In the genomic region with DNA sequence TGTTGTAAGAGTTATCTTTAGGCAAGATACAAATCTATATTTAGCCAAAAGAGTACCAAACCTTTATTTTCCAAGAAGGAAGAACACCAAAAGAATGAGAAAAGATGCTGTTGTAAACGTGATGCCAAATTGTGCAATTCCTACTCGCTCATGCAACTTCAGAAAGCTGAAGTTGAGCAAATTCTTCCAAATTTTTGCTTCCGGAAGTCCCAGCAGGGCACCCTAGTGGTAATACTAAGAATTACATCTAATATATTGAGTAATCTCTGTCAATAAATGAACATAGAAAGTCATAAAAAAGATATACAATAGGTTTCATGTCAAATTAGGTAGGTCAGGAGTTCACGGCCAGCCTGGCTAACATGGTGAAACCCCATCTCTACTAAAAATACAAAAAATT, we compare ENCODE assay signal across 14 cellular contexts. TPM values are rescaled to one million over a fixed set of nuclear protein-coding genes. Genes with fewer than 3 reads are reported as not detected.
A peak's percentile ranks its signal among the peaks of the same experiment; 100 is the strongest.
DNase-seq lines count a peak whose midpoint lies in the region; ATAC-seq and TF ChIP-seq lines count a peak whose summit lies in the region.
"Had no signal": no experiment of that assay in that cellular context is flagged by ENCODE, and none has a peak within 500 bp of the region (broad histone marks: within the 10 kb centered on the region; RNA-seq: fewer than 3 reads in every experiment).

No MANE protein-coding gene starts in this region.

- no peaks in the 10 kb centered on the region for H3K79me2 ChIP-seq in HCT116 (ENCODE audit: insufficient read depth, low read length)

- no peaks in the 10 kb centered on the region for H3K27me3 ChIP-seq in HCT116 (ENCODE audit: insufficient read depth, low read length)
- H3K27me3 ChIP-seq: BLaER1 treated with 17β-estradiol and CSF1 and Interleukin-3, amounts not matched to agents 10 nM and 100 nM had no signal

- POLR2A ChIA-PET in HCT116 (lab: Charles Lee), result no interaction called here
- POLR2A ChIA-PET in activated CD4-positive, alpha-beta T cell treated with anti-CD3 and anti-CD28 coated beads, Interleukin-2, amount 10 ng/mL, durations not matched to agents 7 days and 5 days (lab: Charles Lee), result no interaction called here

- H3K9ac ChIP-seq in HCT116 (ENCODE audit: low read length), result no peak overlapping the region
- H3K9ac ChIP-seq: BLaER1 treated with 17β-estradiol and CSF1 and Interleukin-3, amounts not matched to agents 10 nM and 100 nM had no signal

- no peaks in the 10 kb centered on the region for H3K4me1 ChIP-seq in HCT116 (ENCODE audit: control insufficient read depth in 1 of 2, insufficient read depth in 2 of 2, low read length in 2 of 2)
- H3K4me1 ChIP-seq: BLaER1 treated with 17β-estradiol and CSF1 and Interleukin-3, amounts not matched to agents 10 nM and 100 nM had no signal

- no peaks in the 10 kb centered on the region for H3K27me3 Mint-ChIP-seq in activated CD4-positive, alpha-beta T cell treated with anti-CD3 and anti-CD28 coated beads, Interleukin-2, amount 10 ng/mL, durations not matched to agents 7 days and 5 days
- H3K27me3 Mint-ChIP-seq: activated naive CD4-positive, alpha-beta T cell treated with anti-CD3 and anti-CD28 coated beads, Interleukin-2, amount 10 ng/mL, durations not matched to agents 7 days and 5 days had no signal

- no peak for TF ChIP-seq RAD21 in HCT116 (IDR thresholded peaks at IDR 0.05; ENCODE audit: low read depth)

- H3K4me3 Mint-ChIP-seq in activated CD4-positive, alpha-beta T cell treated with anti-CD3 and anti-CD28 coated beads, Interleukin-2, amount 10 ng/mL, durations not matched to agents 7 days and 5 days, result no peak overlapping the region
- H3K4me3 Mint-ChIP-seq: activated naive CD4-positive, alpha-beta T cell treated with anti-CD3 and anti-CD28 coated beads, Interleukin-2, amount 10 ng/mL, durations not matched to agents 7 days and 5 days had no signal

- no peaks in the 10 kb centered on the region for H3K9me3 ChIP-seq in HCT116 (ENCODE audit: control insufficient read depth in 1 of 2, insufficient read depth in 1 of 2, low read depth in 1 of 2, low read length in 2 of 2)

- DNase-seq in AG08396 (ENCODE audit: low spot score) (peak; percentile 11), HCT116 (ENCODE audit: low read depth, low spot score) (no peak), SKM-1 (lab: John Stamatoyannopoulos, UW; ENCODE audit: unreplicated experiment) (peak; percentile 15), fibroblast of pulmonary artery (ENCODE audit: low read depth) (peak; percentile 4), GM19240 (ENCODE audit: insufficient read length, low spot score) (no peak), GM20000 (ENCODE audit: low spot score) (no peak)
- no peak for DNase-seq in activated CD4-positive, alpha-beta T cell treated with anti-CD3 and anti-CD28 coated beads, Interleukin-2, amount 10 ng/mL, durations not matched to agents 7 days and 5 days
- DNase-seq: activated CD4-positive, alpha-beta T cell treated with anti-CD3 and anti-CD28 coated beads, Interleukin-2, amount 50 U/mL, for 1 hour; activated naive CD4-positive, alpha-beta T cell treated with anti-CD3 and anti-CD28 coated beads, Interleukin-2, amount 10 ng/mL, durations not matched to agents 7 days and 5 days; dorsolateral prefrontal cortex; NCI-H2081; Right ventricle myocardium superior had no signal

- H3K4me2 ChIP-seq in HCT116 (ENCODE audit: low read length), result no peak overlapping the region
- H3K4me2 ChIP-seq: BLaER1 treated with 17β-estradiol and CSF1 and Interleukin-3, amounts not matched to agents 10 nM and 100 nM had no signal

- H3K4me3 ChIP-seq in HCT116 (replicated peaks in 1 of 2; ENCODE audit: low read depth in 1 of 2, low read length in 2 of 2), result no peak overlapping the region
- no peak overlapping the region for H3K4me3 ChIP-seq in fibroblast of pulmonary artery (replicated peaks; ENCODE audit: low read depth, low read length)
- H3K4me3 ChIP-seq: BLaER1 treated with 17β-estradiol and CSF1 and Interleukin-3, amounts not matched to agents 10 nM and 100 nM; dorsolateral prefrontal cortex had no signal

- no peak overlapping the region for H3K27ac ChIP-seq in HCT116 (ENCODE audit: low read depth, low read length)
- H3K27ac ChIP-seq: BLaER1 treated with 17β-estradiol and CSF1 and Interleukin-3, amounts not matched to agents 10 nM and 100 nM; dorsolateral prefrontal cortex had no signal

- ATAC-seq in HCT116 (no peak), HG03457 (IDR thresholded peaks at IDR 0.05; ENCODE audit: unreplicated experiment) (no peak)

- H3K9me3 Mint-ChIP-seq in activated CD4-positive, alpha-beta T cell treated with anti-CD3 and anti-CD28 coated beads, Interleukin-2, amount 10 ng/mL, durations not matched to agents 7 days and 5 days, result peaks cover 5% of the 10 kb centered on the region

- H4K20me1 ChIP-seq in HCT116 (ENCODE audit: insufficient read depth), result no peaks in the 10 kb centered on the region
- H4K20me1 ChIP-seq: BLaER1 treated with 17β-estradiol and CSF1 and Interleukin-3, amounts not matched to agents 10 nM and 100 nM had no signal

- H3K4me1 Mint-ChIP-seq in activated CD4-positive, alpha-beta T cell treated with anti-CD3 and anti-CD28 coated beads, Interleukin-2, amount 10 ng/mL, durations not matched to agents 7 days and 5 days, result no peaks in the 10 kb centered on the region
- H3K4me1 Mint-ChIP-seq: activated naive CD4-positive, alpha-beta T cell treated with anti-CD3 and anti-CD28 coated beads, Interleukin-2, amount 10 ng/mL, durations not matched to agents 7 days and 5 days had no signal

- H3K36me3 Mint-ChIP-seq in activated CD4-positive, alpha-beta T cell treated with anti-CD3 and anti-CD28 coated beads, Interleukin-2, amount 10 ng/mL, durations not matched to agents 7 days and 5 days (ENCODE audit: low read depth), result no peaks in the 10 kb centered on the region
- H3K36me3 Mint-ChIP-seq: activated naive CD4-positive, alpha-beta T cell treated with anti-CD3 and anti-CD28 coated beads, Interleukin-2, amount 10 ng/mL, durations not matched to agents 7 days and 5 days had no signal

- no peak overlapping the region for H3K27ac Mint-ChIP-seq in activated CD4-positive, alpha-beta T cell treated with anti-CD3 and anti-CD28 coated beads, Interleukin-2, amount 10 ng/mL, durations not matched to agents 7 days and 5 days
- H3K27ac Mint-ChIP-seq: activated naive CD4-positive, alpha-beta T cell treated with anti-CD3 and anti-CD28 coated beads, Interleukin-2, amount 10 ng/mL, durations not matched to agents 7 days and 5 days had no signal

- no peak for TF ChIP-seq POLR2A in HCT116 (IDR thresholded peaks at IDR 0.05; ENCODE audit: borderline replicate concordance, extremely low read depth, insufficient read depth, insufficient read length)

- intact Hi-C loops in HCT116 (cut with micrococcal nuclease), result no loop called here

- TF ChIP-seq CTCF in HCT116 (IDR thresholded peaks at IDR 0.05 in 2 of 3, conservative IDR thresholded peaks at IDR 0.05 in 1 of 3; ENCODE audit: borderline replicate concordance in 1 of 3, insufficient read depth in 1 of 3, low read depth in 2 of 3, low read length in 2 of 3), result peak in 2 of 3 experiments; percentile 48 to 73; a peak in 4 of 6 replicates
- TF ChIP-seq CTCF in fibroblast of pulmonary artery (IDR thresholded peaks at IDR 0.05; ENCODE audit: low read length, missing control alignments), result peak; percentile 36
- no peak for TF ChIP-seq CTCF in GM20000 (IDR thresholded peaks at IDR 0.05; ENCODE audit: extremely low read depth, missing control alignments)

- CTCF ChIA-PET in HCT116 (lab: Charles Lee), result interaction anchor here (0.6 to 1.6 kb wide), 3 partner anchors 9 to 24 kb away, joined by 3 to 4 read pairs (median 3); no protein-coding TSS in a partner anchor
- CTCF ChIA-PET in activated CD4-positive, alpha-beta T cell treated with anti-CD3 and anti-CD28 coated beads, Interleukin-2, amount 10 ng/mL, durations not matched to agents 7 days and 5 days (lab: Charles Lee), result no interaction called here

- RAD21 ChIA-PET in HCT116 (lab: Charles Lee; ENCODE audit: low non-redundant PET in 1 of 2, low total read pairs in 2 of 2, uncharacterized antibody in 2 of 2, unreplicated experiment in 2 of 2), result no interaction called here

- H3K9me2 ChIP-seq in HCT116 (ENCODE audit: insufficient read depth), result no peaks in the 10 kb centered on the region

- H3K36me3 ChIP-seq in HCT116 (ENCODE audit: control insufficient read depth in 1 of 2, insufficient read depth in 2 of 2, low read length in 2 of 2), result no peaks in the 10 kb centered on the region
- H3K36me3 ChIP-seq: BLaER1 treated with 17β-estradiol and CSF1 and Interleukin-3, amounts not matched to agents 10 nM and 100 nM had no signal

- H2AFZ ChIP-seq in HCT116 (ENCODE audit: low read depth, low read length, poor library complexity, severe bottlenecking), result no peak overlapping the region

- no TSS peak for BruUV-seq in HCT116 (replicated peaks; lab: Mats Ljungman, UMichigan)

TF ChIP-seq in HCT116, 20 proteins besides CTCF, POLR2A, EP300 and RAD21:
- TF ChIP-seq YY1 (IDR thresholded peaks at IDR 0.05; ENCODE audit: extremely low read depth, insufficient replicate concordance, low read depth, low read length) (no peak), TCF7L2 (IDR thresholded peaks at IDR 0.05; ENCODE audit: borderline replicate concordance, extremely low read depth, insufficient read depth, insufficient read length) (no peak), SIN3A (IDR thresholded peaks at IDR 0.05; ENCODE audit: low read depth) (no peak), EZH2 (IDR thresholded peaks at IDR 0.05) (no peak)

RNA-seq across cellular contexts. Expression of a gene that starts 36.0 kb away (rescaled TPM):
- total RNA-seq in HCT116 (2021; ENCODE audit: unreplicated experiment), result 33.6 TPM
- polyA plus RNA-seq in HCT116 (2012), result 8.2 and 11.6 TPM in 2 replicates
- total RNA-seq in activated CD4-positive, alpha-beta T cell treated with anti-CD3 and anti-CD28 coated beads, Interleukin-2, amount 10 ng/mL, durations not matched to agents 7 days and 5 days, result 10 to 100 TPM; 26.9 to 32.4 TPM

Comparison
In these comparisons a context has a peak if more than half of its experiments do, and no peak if none do; other contexts are left out.
1. DNase-seq: peak in AG08396 (single experiment), SKM-1 (single experiment) and fibroblast of pulmonary artery (single experiment); none in HCT116 (single experiment), GM19240 (single experiment), activated CD4-positive, alpha-beta T cell treated with anti-CD3 and anti-CD28 coated beads, Interleukin-2, amount 10 ng/mL, durations not matched to agents 7 days and 5 days (single experiment) and GM20000 (single experiment).